22 cellular contexts compared by ENCODE assay signal in the genomic region with DNA sequence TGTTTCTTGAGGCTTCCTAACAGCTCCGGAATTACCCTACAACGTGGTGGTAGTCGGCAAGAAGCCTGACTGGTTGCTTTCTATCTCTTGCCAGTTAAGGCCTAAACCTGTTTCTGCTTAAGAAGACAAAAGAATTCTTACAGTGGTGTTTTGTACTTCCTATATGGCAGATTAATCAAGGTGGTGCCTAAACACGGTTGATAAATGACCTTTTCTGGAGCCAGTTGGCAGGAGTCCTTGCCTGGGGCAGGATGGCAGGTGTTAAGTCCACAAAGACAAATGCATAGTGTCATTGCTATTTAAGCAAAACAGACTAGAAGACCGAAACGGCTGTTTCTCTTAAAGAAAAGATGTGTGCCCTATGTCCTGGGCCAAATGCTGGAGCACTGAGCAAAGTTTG. TPM values are rescaled to one million over a fixed set of nuclear protein-coding genes. Genes with fewer than 3 reads are reported as not detected.
DNase-seq lines count a peak whose midpoint lies in the region; ATAC-seq and TF ChIP-seq lines count a peak whose summit lies in the region.
"Had no signal": no experiment of that assay in that cellular context is flagged by ENCODE, and none has a peak within 500 bp of the region (broad histone marks: within the 10 kb centered on the region; RNA-seq: fewer than 3 reads in every experiment).

No MANE protein-coding gene starts in this region.

- H3K4me1 Mint-ChIP-seq in osteocyte (ENCODE audit: unreplicated experiment) (no peaks in the 10 kb centered on the region), T-cell (peaks cover 0 to 6% (median 2%) of the 10 kb centered on the region in 3 donors)
- H3K4me1 Mint-ChIP-seq: stimulated activated naive CD8-positive, alpha-beta T cell treated with anti-CD3 and anti-CD28 coated beads, Interleukin-15, amount 100 ng/mL, for 72 hours had no signal

- no peaks in the 10 kb centered on the region for H3K27me3 Mint-ChIP-seq in osteocyte (ENCODE audit: unreplicated experiment)
- no peaks in the 10 kb centered on the region for H3K27me3 Mint-ChIP-seq in T-cell
- H3K27me3 Mint-ChIP-seq: activated CD4-positive, alpha-beta memory T cell treated with anti-CD3 and anti-CD28 coated beads for 36 hours; stimulated activated naive CD8-positive, alpha-beta T cell treated with anti-CD3 and anti-CD28 coated beads, Interleukin-15, amount 100 ng/mL, for 72 hours had no signal

- no peak overlapping the region for H3K4me3 ChIP-seq in astrocyte of the spinal cord (ENCODE audit: low read depth, low read length)
- H3K4me3 ChIP-seq: SK-N-MC, upper lobe of left lung had no signal

- CTCF ChIA-PET in T-cell (lab: Charles Lee), result no interaction called here

- in situ Hi-C loops in astrocyte of the spinal cord (cut with HindIII; ENCODE audit: low sequenced_read_pairs), result no loop called here

- H3K27ac Mint-ChIP-seq in osteocyte (ENCODE audit: unreplicated experiment), result no peak overlapping the region
- no peak overlapping the region for H3K27ac Mint-ChIP-seq in T-cell
- H3K27ac Mint-ChIP-seq: activated CD4-positive, alpha-beta memory T cell treated with anti-CD3 and anti-CD28 coated beads for 36 hours; natural killer cell; WTC11 had no signal

- no peaks in the 10 kb centered on the region for H3K9me3 Mint-ChIP-seq in osteocyte (ENCODE audit: unreplicated experiment)
- H3K9me3 Mint-ChIP-seq in T-cell, result no peaks in the 10 kb centered on the region
- H3K9me3 Mint-ChIP-seq: activated CD4-positive, alpha-beta memory T cell treated with anti-CD3 and anti-CD28 coated beads for 36 hours; H9; natural killer cell; stimulated activated naive CD8-positive, alpha-beta T cell treated with anti-CD3 and anti-CD28 coated beads, Interleukin-15, amount 100 ng/mL, for 72 hours; WTC11 had no signal

- no peak for TF ChIP-seq CTCF in astrocyte of the spinal cord (IDR thresholded peaks at IDR 0.05; ENCODE audit: low read depth, low read length)
- no peak for TF ChIP-seq CTCF in osteocyte (IDR thresholded peaks at IDR 0.05)
- no peak for TF ChIP-seq CTCF in GM20000 (IDR thresholded peaks at IDR 0.05; ENCODE audit: extremely low read depth, missing control alignments)

- POLR2A ChIA-PET in T-cell (lab: Charles Lee), result no interaction called here

- H3K4me3 Mint-ChIP-seq in osteocyte (ENCODE audit: unreplicated experiment), result no peak overlapping the region
- H3K4me3 Mint-ChIP-seq in T-cell, result no peak overlapping the region
- H3K4me3 Mint-ChIP-seq: activated CD4-positive, alpha-beta memory T cell treated with anti-CD3 and anti-CD28 coated beads for 36 hours; H9; natural killer cell; stimulated activated naive CD8-positive, alpha-beta T cell treated with anti-CD3 and anti-CD28 coated beads, Interleukin-15, amount 100 ng/mL, for 72 hours; WTC11 had no signal

- ATAC-seq in T-cell (replicated peaks in 1 of 4) (no peak), HG03196 (IDR thresholded peaks at IDR 0.05; ENCODE audit: unreplicated experiment) (no peak)
- ATAC-seq: natural killer cell; stimulated activated naive CD8-positive, alpha-beta T cell treated with anti-CD3 and anti-CD28 coated beads, Interleukin-15, amount 100 ng/mL, for 72 hours; WTC11 had no signal

- H3K36me3 Mint-ChIP-seq in osteocyte (ENCODE audit: unreplicated experiment) (no peaks in the 10 kb centered on the region), T-cell (peaks cover 10% of the 10 kb centered on the region)
- H3K36me3 Mint-ChIP-seq: activated CD4-positive, alpha-beta memory T cell treated with anti-CD3 and anti-CD28 coated beads for 36 hours; natural killer cell; WTC11 had no signal

- peak; percentile 25 for DNase-seq in NCI-H1092 (lab: John Stamatoyannopoulos, UW)
- peak; percentile 56 for DNase-seq in NCI-H2081 treated with DMSO at 0.1 percent for 48 hours (lab: John Stamatoyannopoulos, UW)
- peak; percentile 1 for DNase-seq in astrocyte of the spinal cord (ENCODE audit: low read depth, low spot score)
- peak; percentile 13 for DNase-seq in osteocyte (ENCODE audit: extremely low spot score, unreplicated experiment)
- DNase-seq in T-cell, result no peak
- no peak for DNase-seq in GM20000 (ENCODE audit: low spot score)
- DNase-seq: activated CD4-positive, alpha-beta memory T cell treated with anti-CD3 and anti-CD28 coated beads for 36 hours; activated naive CD4-positive, alpha-beta T cell treated with Interleukin-2 at 50 U/mL for 16 hours; AML-193; cortex of kidney; foreskin fibroblast; H9; hippocampal formation; mesenchymal stem cell; natural killer cell; NCI-H187 treated with DMSO at 0.1 percent for 48 hours; stimulated activated CD4-positive, alpha-beta T cell treated with anti-CD3 and anti-CD28 coated beads, Interleukin-2, amount 100 ng/mL, for 24 hours; stimulated activated naive CD8-positive, alpha-beta T cell treated with anti-CD3 and anti-CD28 coated beads, Interleukin-15, amount 100 ng/mL, for 72 hours had no signal

RNA-seq across cellular contexts. Expression of gene GVQW3, which starts 9.9 kb away (rescaled TPM):
- total RNA-seq in osteocyte (3.8 and 4.2 TPM in 2 replicates), T-cell (1 to 10 TPM; 4.1 to 8.3 (median 5.9) TPM)

RNA-seq across cellular contexts. Expression of gene THAP12, which starts 10.1 kb away (rescaled TPM):
- total RNA-seq in osteocyte (35.1 and 36.8 TPM in 2 replicates), T-cell (10 to 100 TPM; 41.0 to 51.3 (median 49.0) TPM)

RNA-seq across cellular contexts. Expression of gene EMSY, which starts 53.8 kb away (rescaled TPM):
- total RNA-seq in osteocyte, result 23.8 and 24.1 TPM in 2 replicates
- 10 to 100 TPM; 33.4 to 39.0 (median 38.0) TPM for total RNA-seq in T-cell

Comparison
In these comparisons a context has a peak if more than half of its experiments do, and no peak if none do; other contexts are left out.
1. DNase-seq: peak in NCI-H1092 (single experiment), NCI-H2081 treated with DMSO at 0.1 percent for 48 hours (single experiment), astrocyte of the spinal cord (single experiment) and osteocyte (single experiment); none in T-cell (0 of 34) and GM20000 (single experiment).